ENCODE assay signal across 1 cellular context in genomic region chr7:106026101-106026500, GRCh38.
TF ChIP-seq lines count a peak whose summit lies in the region.

No MANE protein-coding gene starts in this region.

TF ChIP-seq in K562, 482 proteins besides CTCF, POLR2A, EP300 and RAD21 (continued from another document):
- TF ChIP-seq THAP12 (CRISPR knock-in tag; IDR thresholded peaks at IDR 0.05) (no peak), ZNF512 (tag; IDR thresholded peaks at IDR 0.05) (no peak), ZBTB26 (CRISPR knock-in tag; IDR thresholded peaks at IDR 0.05) (no peak)
